Comparison of ENCODE assay signal across 1 cellular context in genomic region chr22:23068096-23068831, GRCh38.
TF ChIP-seq lines count a peak whose summit lies in the region.

No MANE protein-coding gene starts in this region.

TF ChIP-seq in WTC11, 78 proteins besides CTCF, POLR2A, EP300 and RAD21 (continued from another document):
- TF ChIP-seq ZNF281 (CRISPR knock-in tag; IDR thresholded peaks at IDR 0.05) = no peak
- TF ChIP-seq SMAD3 (CRISPR knock-in tag; IDR thresholded peaks at IDR 0.05; ENCODE audit: borderline replicate concordance) = no peak
- TF ChIP-seq OVOL2 (CRISPR knock-in tag; IDR thresholded peaks at IDR 0.05; ENCODE audit: borderline replicate concordance) = no peak
- TF ChIP-seq SP1 (CRISPR knock-in tag; conservative IDR thresholded peaks at IDR 0.05) = no peak
- TF ChIP-seq ZNF512 (CRISPR knock-in tag; IDR thresholded peaks at IDR 0.05; ENCODE audit: borderline replicate concordance) = no peak
- no peak for TF ChIP-seq PRDM15 (CRISPR knock-in tag; IDR thresholded peaks at IDR 0.05)
- TF ChIP-seq RELA (CRISPR knock-in tag; IDR thresholded peaks at IDR 0.05; ENCODE audit: borderline replicate concordance) = no peak
- no peak for TF ChIP-seq ETV6 (CRISPR knock-in tag; IDR thresholded peaks at IDR 0.05)
